1 cellular context compared by ENCODE assay signal in genomic region chr2:224101820-224102630, GRCh38.
TF ChIP-seq lines count a peak whose summit lies in the region.

No MANE protein-coding gene starts in this region.

TF ChIP-seq in GM23338, 12 proteins besides CTCF, POLR2A, EP300 and RAD21 (continued from another document):
- TF ChIP-seq, protein P1, sequence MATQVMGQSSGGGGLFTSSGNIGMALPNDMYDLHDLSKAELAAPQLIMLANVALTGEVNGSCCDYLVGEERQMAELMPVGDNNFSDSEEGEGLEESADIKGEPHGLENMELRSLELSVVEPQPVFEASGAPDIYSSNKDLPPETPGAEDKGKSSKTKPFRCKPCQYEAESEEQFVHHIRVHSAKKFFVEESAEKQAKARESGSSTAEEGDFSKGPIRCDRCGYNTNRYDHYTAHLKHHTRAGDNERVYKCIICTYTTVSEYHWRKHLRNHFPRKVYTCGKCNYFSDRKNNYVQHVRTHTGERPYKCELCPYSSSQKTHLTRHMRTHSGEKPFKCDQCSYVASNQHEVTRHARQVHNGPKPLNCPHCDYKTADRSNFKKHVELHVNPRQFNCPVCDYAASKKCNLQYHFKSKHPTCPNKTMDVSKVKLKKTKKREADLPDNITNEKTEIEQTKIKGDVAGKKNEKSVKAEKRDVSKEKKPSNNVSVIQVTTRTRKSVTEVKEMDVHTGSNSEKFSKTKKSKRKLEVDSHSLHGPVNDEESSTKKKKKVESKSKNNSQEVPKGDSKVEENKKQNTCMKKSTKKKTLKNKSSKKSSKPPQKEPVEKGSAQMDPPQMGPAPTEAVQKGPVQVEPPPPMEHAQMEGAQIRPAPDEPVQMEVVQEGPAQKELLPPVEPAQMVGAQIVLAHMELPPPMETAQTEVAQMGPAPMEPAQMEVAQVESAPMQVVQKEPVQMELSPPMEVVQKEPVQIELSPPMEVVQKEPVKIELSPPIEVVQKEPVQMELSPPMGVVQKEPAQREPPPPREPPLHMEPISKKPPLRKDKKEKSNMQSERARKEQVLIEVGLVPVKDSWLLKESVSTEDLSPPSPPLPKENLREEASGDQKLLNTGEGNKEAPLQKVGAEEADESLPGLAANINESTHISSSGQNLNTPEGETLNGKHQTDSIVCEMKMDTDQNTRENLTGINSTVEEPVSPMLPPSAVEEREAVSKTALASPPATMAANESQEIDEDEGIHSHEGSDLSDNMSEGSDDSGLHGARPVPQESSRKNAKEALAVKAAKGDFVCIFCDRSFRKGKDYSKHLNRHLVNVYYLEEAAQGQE (IDR thresholded peaks at IDR 0.05; ENCODE audit: unreplicated experiment): no peak
- no peak for TF ChIP-seq EZH2phosphoT487 (IDR thresholded peaks at IDR 0.05; ENCODE audit: unreplicated experiment)
- TF ChIP-seq EZH2 (IDR thresholded peaks at IDR 0.05; ENCODE audit: low read depth, unreplicated experiment): no peak
- no peak for TF ChIP-seq POLR2AphosphoS5 (IDR thresholded peaks at IDR 0.05; ENCODE audit: low read depth)
- TF ChIP-seq, protein P2, sequence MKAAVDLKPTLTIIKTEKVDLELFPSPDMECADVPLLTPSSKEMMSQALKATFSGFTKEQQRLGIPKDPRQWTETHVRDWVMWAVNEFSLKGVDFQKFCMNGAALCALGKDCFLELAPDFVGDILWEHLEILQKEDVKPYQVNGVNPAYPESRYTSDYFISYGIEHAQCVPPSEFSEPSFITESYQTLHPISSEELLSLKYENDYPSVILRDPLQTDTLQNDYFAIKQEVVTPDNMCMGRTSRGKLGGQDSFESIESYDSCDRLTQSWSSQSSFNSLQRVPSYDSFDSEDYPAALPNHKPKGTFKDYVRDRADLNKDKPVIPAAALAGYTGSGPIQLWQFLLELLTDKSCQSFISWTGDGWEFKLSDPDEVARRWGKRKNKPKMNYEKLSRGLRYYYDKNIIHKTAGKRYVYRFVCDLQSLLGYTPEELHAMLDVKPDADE (IDR thresholded peaks at IDR 0.05): no peak
- TF ChIP-seq JUNB (IDR thresholded peaks at IDR 0.05; ENCODE audit: unreplicated experiment): no peak
